In the genomic region with DNA sequence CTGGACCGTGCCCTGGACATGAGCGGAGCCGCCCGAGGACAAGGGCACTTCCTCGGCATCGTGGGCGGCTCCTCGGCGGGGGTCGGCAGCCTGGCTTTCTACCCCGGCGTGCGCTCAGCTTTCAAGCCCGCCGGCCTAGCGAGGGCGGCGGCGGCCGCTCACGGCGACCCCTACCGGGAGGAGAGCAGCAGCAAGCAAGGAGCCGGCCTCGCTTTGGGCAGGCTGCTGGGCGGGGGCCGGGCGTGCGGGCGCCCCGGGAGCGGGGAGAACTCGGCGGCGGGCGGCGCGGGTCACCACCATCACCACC, we compare ENCODE assay signal across 8 cellular contexts. TPM values are rescaled to one million over a fixed set of nuclear protein-coding genes. Genes with fewer than 3 reads are reported as not detected.
DNase-seq lines count a peak whose midpoint lies in the region; ATAC-seq and TF ChIP-seq lines count a peak whose summit lies in the region.

No MANE protein-coding gene starts in this region.

- peak overlapping the region; percentile 66 for H3K4me3 Mint-ChIP-seq in activated CD8-positive, alpha-beta T cell treated with anti-CD3 and anti-CD28 coated beads for 36 hours

- intact Hi-C loops in activated CD8-positive, alpha-beta T cell treated with anti-CD3 and anti-CD28 coated beads for 36 hours (cut with micrococcal nuclease) = loop anchor here (5.0 kb wide), 2 partner anchors 781 to 854 kb away; partner anchors contain the start of gene POU3F2
- intact Hi-C loops in heart right ventricle (cut with DNase I) (no loop called here), posterior vena cava (cut with DNase I) (no loop called here)

- ATAC-seq in GM21367 (IDR thresholded peaks at IDR 0.05; ENCODE audit: unreplicated experiment) (peak; percentile 58), HG03565 (IDR thresholded peaks at IDR 0.05; ENCODE audit: unreplicated experiment) (peak; percentile 36), heart right ventricle (peak in 7 of 8 donors; percentile 47 to 85 (median 66))
- peak; percentile 64 for ATAC-seq in activated CD8-positive, alpha-beta T cell treated with anti-CD3 and anti-CD28 coated beads for 36 hours

- CTCF ChIA-PET in activated CD8-positive, alpha-beta T cell treated with anti-CD3 and anti-CD28 coated beads for 36 hours (lab: Charles Lee) = interaction anchor here (1.5 kb wide), 2 partner anchors 25 to 45 kb away, joined by 3 to 8 read pairs; partner anchors contain the start of gene CCNC

- 0 to 1% methylated on average over 16 to 38 of the region's 38 CpGs for WGBS in heart right ventricle, 2 donors

- H3K27ac Mint-ChIP-seq in activated CD8-positive, alpha-beta T cell treated with anti-CD3 and anti-CD28 coated beads for 36 hours = no peak overlapping the region

- no peak for TF ChIP-seq CTCF in activated CD8-positive, alpha-beta T cell treated with anti-CD3 and anti-CD28 coated beads for 36 hours (IDR thresholded peaks at IDR 0.05)
- peak in 8 of 9 donors; percentile 19 to 62 (median 50) for TF ChIP-seq CTCF in heart right ventricle (IDR thresholded peaks at IDR 0.05)

- H3K27me3 Mint-ChIP-seq in activated CD8-positive, alpha-beta T cell treated with anti-CD3 and anti-CD28 coated beads for 36 hours = peaks cover 74% of the 10 kb centered on the region

- peaks cover 52 to 100% (median 100%) of the 10 kb centered on the region in 7 donors for H3K27me3 ChIP-seq in heart right ventricle

- POLR2A ChIA-PET in activated CD8-positive, alpha-beta T cell treated with anti-CD3 and anti-CD28 coated beads for 36 hours (lab: Charles Lee) = interaction anchor here (0.8 kb wide), 1 partner anchor 9 kb away, joined by 4 read pairs; no protein-coding TSS in a partner anchor

- H3K4me3 ChIP-seq in GM08714 (ENCODE audit: low read length) (peak overlapping the region; percentile 52; the same call in 1 of the 2 replicates), heart right ventricle (peak overlapping the region; percentile 27 to 55 (median 45)), skeletal muscle cell (ENCODE audit: low read depth, low read length) (peak overlapping the region; percentile 30)

- H3K36me3 Mint-ChIP-seq in activated CD8-positive, alpha-beta T cell treated with anti-CD3 and anti-CD28 coated beads for 36 hours (ENCODE audit: low read depth) = peaks cover 3% of the 10 kb centered on the region

- no peaks in the 10 kb centered on the region for H3K9me3 ChIP-seq in heart right ventricle

- H3K4me1 ChIP-seq in heart right ventricle = peaks cover 0 to 25% (median 20%) of the 10 kb centered on the region in 9 donors

- H3K27ac ChIP-seq in heart right ventricle = no peak overlapping the region

- H3K36me3 ChIP-seq in heart right ventricle = no peaks in the 10 kb centered on the region

- peaks cover 32% of the 10 kb centered on the region for H3K4me1 Mint-ChIP-seq in activated CD8-positive, alpha-beta T cell treated with anti-CD3 and anti-CD28 coated beads for 36 hours (ENCODE audit: low read depth)

- peak; percentile 49 for DNase-seq in activated CD8-positive, alpha-beta T cell treated with anti-CD3 and anti-CD28 coated beads for 36 hours
- peak in 1 of 2 donors; percentile 34 for DNase-seq in heart right ventricle
- DNase-seq in skeletal muscle cell (ENCODE audit: low read depth) = no peak
- no peak for DNase-seq in posterior vena cava (ENCODE audit: low spot score)
- no peak for DNase-seq in NCI-H2107 treated with DMSO at 0.1 percent for 48 hours (lab: John Stamatoyannopoulos, UW; ENCODE audit: unreplicated experiment)

- H3K9me3 Mint-ChIP-seq in activated CD8-positive, alpha-beta T cell treated with anti-CD3 and anti-CD28 coated beads for 36 hours = peaks cover 6% of the 10 kb centered on the region

RNA-seq across cellular contexts. Expression of gene PRDM13, which starts 6.7 kb away (rescaled TPM):
- total RNA-seq in activated CD8-positive, alpha-beta T cell treated with anti-CD3 and anti-CD28 coated beads for 36 hours = not detected
- not detected for total RNA-seq in heart right ventricle
- not detected for polyA plus RNA-seq in heart right ventricle
- not detected for total RNA-seq in posterior vena cava

RNA-seq across cellular contexts. Expression of gene CCNC, which starts 44.9 kb away (rescaled TPM):
- total RNA-seq in activated CD8-positive, alpha-beta T cell treated with anti-CD3 and anti-CD28 coated beads for 36 hours = 10 to 100 TPM; 72.3 to 75.4 TPM
- 10 to 100 TPM; 14.2 to 24.1 (median 18.6) TPM for total RNA-seq in heart right ventricle
- 10 to 100 TPM; 14.2 to 26.6 TPM for polyA plus RNA-seq in heart right ventricle
- total RNA-seq in posterior vena cava = 10 to 100 TPM; 32.3 to 41.4 TPM
